ENCODE assay signal across 1 cellular context in genomic region chr5:143791848-143792701, GRCh38.
TF ChIP-seq lines count a peak whose summit lies in the region.

No MANE protein-coding gene starts in this region.

TF ChIP-seq in GM12878, 131 proteins besides CTCF, POLR2A, EP300 and RAD21 (continued from another document):
- no peak for TF ChIP-seq TARDBP (IDR thresholded peaks at IDR 0.05; ENCODE audit: borderline replicate concordance)
- TF ChIP-seq MYC (IDR thresholded peaks at IDR 0.05; ENCODE audit: insufficient read depth, insufficient read length, insufficient replicate concordance, low read length, severe bottlenecking), result no peak
- TF ChIP-seq YY1 (IDR thresholded peaks at IDR 0.05; ENCODE audit: low read depth, low read length), result no peak
